ENCODE assay signal across 29 cellular contexts in the genomic region with DNA sequence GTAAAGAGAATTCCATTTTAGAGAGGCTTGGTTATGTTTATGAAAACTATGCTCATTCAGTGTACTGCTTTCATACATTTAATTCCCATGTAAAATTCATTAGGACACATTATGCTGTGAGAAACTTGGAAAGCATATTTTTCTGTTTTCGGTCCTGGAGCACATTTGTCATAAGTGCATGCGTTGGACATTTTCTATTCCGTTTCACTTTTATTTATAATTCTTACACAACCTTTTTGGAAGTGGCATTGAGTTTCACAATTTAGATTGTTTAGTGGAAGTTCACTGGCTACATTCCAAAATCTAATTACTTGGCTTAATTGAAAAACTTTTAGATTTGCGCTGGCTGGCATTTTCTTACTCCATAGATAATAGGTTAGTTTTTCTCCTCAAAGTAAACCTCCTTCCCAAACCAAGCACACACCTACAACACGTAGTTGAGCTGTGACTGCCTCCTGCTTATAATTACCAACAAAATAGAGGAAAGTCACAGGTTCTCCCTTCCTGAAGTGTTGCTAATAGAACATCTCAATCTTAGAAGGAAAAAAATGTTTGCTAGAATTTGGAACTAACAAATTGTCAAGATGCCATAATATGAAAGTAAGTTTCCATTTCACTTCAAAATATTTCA.
"Had no signal": no experiment of that assay in that cellular context is flagged by ENCODE, and none has a peak within 500 bp of the region (broad histone marks: within the 10 kb centered on the region; RNA-seq: fewer than 3 reads in every experiment).

No MANE protein-coding gene starts in this region.

- H3K4me1 ChIP-seq: esophagus squamous epithelium, heart right ventricle, left ventricle myocardium inferior, lower lobe of right lung, psoas muscle, spleen, testis, tibial artery had no signal

- H3K27ac ChIP-seq: esophagus squamous epithelium, heart right ventricle, left ventricle myocardium inferior, lower lobe of right lung, ovary, psoas muscle, skin epidermis, spleen, testis, tibial artery had no signal

- H3K9me3 ChIP-seq: left ventricle myocardium inferior, lower lobe of right lung, ovary, psoas muscle, testis, tibial artery had no signal

- FAIRE-seq: endometrium, islet of Langerhans had no signal

- H3K4me3 Mint-ChIP-seq: effector memory CD8-positive, alpha-beta T cell; naive thymus-derived CD8-positive, alpha-beta T cell; nephron progenitor cell; stimulated activated memory B cell treated with anti-CD40 and anti-IgM and Interleukin-4, amounts not matched to agents 10 μg/mL and 1 μg/mL and 100 μg/mL, for 72 hours; type B pancreatic cell had no signal

- H3K36me3 Mint-ChIP-seq: stimulated activated memory B cell treated with anti-CD40 and anti-IgM and Interleukin-4, amounts not matched to agents 10 μg/mL and 1 μg/mL and 100 μg/mL, for 72 hours; type B pancreatic cell had no signal

- H3K9me3 Mint-ChIP-seq: stimulated activated memory B cell treated with anti-CD40 and anti-IgM and Interleukin-4, amounts not matched to agents 10 μg/mL and 1 μg/mL and 100 μg/mL, for 72 hours had no signal

- H3K27me3 Mint-ChIP-seq: effector memory CD8-positive, alpha-beta T cell; naive thymus-derived CD8-positive, alpha-beta T cell; stimulated activated memory B cell treated with anti-CD40 and anti-IgM and Interleukin-4, amounts not matched to agents 10 μg/mL and 1 μg/mL and 100 μg/mL, for 72 hours; type B pancreatic cell had no signal

- DNase-seq: cortex of kidney; effector memory CD8-positive, alpha-beta T cell; erythroblast; esophagus squamous epithelium; foreskin melanocyte; glutamatergic neuron; heart right ventricle; hippocampal formation; left cardiac atrium; left ventricle myocardium inferior; lower lobe of right lung; naive thymus-derived CD8-positive, alpha-beta T cell; nephron progenitor cell; occipital lobe; ovary; posterior cingulate gyrus; psoas muscle; right cardiac atrium; spleen; stimulated activated CD4-positive, alpha-beta T cell treated with anti-CD3 and anti-CD28 coated beads, Interleukin-4, amount 100 ng/mL, for 4 hours; stimulated activated naive CD8-positive, alpha-beta T cell treated with anti-CD3 and anti-CD28 coated beads, Interleukin-15, Interleukin-2, amounts not matched to agents 100 U/mL and 50 U/mL, for 24 hours; substantia nigra; testis; tibial artery had no signal

- H3K4me1 Mint-ChIP-seq: naive thymus-derived CD8-positive, alpha-beta T cell; stimulated activated memory B cell treated with anti-CD40 and anti-IgM and Interleukin-4, amounts not matched to agents 10 μg/mL and 1 μg/mL and 100 μg/mL, for 72 hours had no signal

- H3K4me3 ChIP-seq: esophagus squamous epithelium, heart right ventricle, left ventricle myocardium inferior, lower lobe of right lung, ovary, psoas muscle, skin epidermis, spleen, testis, tibial artery had no signal

- H3K27me3 ChIP-seq: esophagus squamous epithelium, heart right ventricle, ovary, spleen, testis, tibial artery had no signal

- H3K27ac Mint-ChIP-seq: effector memory CD8-positive, alpha-beta T cell; naive thymus-derived CD8-positive, alpha-beta T cell; nephron progenitor cell; stimulated activated memory B cell treated with anti-CD40 and anti-IgM and Interleukin-4, amounts not matched to agents 10 μg/mL and 1 μg/mL and 100 μg/mL, for 72 hours; type B pancreatic cell had no signal

- H3K36me3 ChIP-seq: esophagus squamous epithelium, heart right ventricle, left ventricle myocardium inferior, lower lobe of right lung, ovary, spleen, tibial artery had no signal
